In the genomic region with DNA sequence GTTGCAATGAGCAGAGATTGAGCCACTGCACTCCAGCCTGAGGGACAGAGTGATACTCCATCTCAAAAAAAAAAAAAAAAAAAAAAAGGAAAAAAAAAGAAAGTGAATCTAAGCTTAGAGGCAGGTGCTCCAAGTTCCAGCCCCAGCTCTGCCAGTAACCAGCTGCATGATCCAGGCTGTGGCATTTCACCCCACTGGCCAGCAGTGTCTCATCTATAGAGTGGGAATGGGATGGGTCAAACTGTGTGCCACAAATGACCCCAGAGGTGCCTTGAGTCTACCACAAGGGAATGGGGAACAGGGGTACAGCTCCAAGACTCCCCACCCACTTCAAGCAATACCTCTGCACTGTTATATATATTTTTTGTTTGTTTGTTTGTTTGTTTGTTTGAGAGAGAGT, we compare ENCODE assay signal across 21 cellular contexts. TPM values are rescaled to one million over a fixed set of nuclear protein-coding genes. Genes with fewer than 3 reads are reported as not detected.
DNase-seq lines count a peak whose midpoint lies in the region; ATAC-seq, FAIRE-seq and TF ChIP-seq lines count a peak whose summit lies in the region.
"Had no signal": no experiment of that assay in that cellular context is flagged by ENCODE, and none has a peak within 500 bp of the region (broad histone marks: within the 10 kb centered on the region; RNA-seq: fewer than 3 reads in every experiment).

No MANE protein-coding gene starts in this region.

- intact Hi-C loops in sciatic nerve (cut with DNase I) = no loop called here

- TF ChIP-seq CTCF in coronary artery (IDR thresholded peaks at IDR 0.05) (no peak), foreskin fibroblast (IDR thresholded peaks at IDR 0.05; ENCODE audit: low read depth, low read length) (no peak)

- DNase-seq in H7 (peak; percentile 7), coronary artery (ENCODE audit: low spot score) (peak; percentile 52), sciatic nerve (ENCODE audit: low spot score) (peak; percentile 26), urothelium cell line (ENCODE audit: low spot score) (no peak), T1000 (lab: John Stamatoyannopoulos, UW) (no peak), foreskin fibroblast (no peak)
- DNase-seq: C1 segment of cervical spinal cord; Calu3; CD4-positive, alpha-beta memory T cell; COR-L47; DMS53; DMS79 treated with DMSO at 0.1 percent for 48 hours; GF-D8; GM23248; H9 had no signal

- peak; percentile 52 for FAIRE-seq in urothelium cell line (lab: Jason Lieb, UNC)
- FAIRE-seq: GM12891, GM18507, H1 had no signal

- ATAC-seq in sciatic nerve (no peak), HG03521 (IDR thresholded peaks at IDR 0.05; ENCODE audit: unreplicated experiment) (no peak)
- ATAC-seq: HCT116 had no signal

- peaks cover 22% of the 10 kb centered on the region for H3K27me3 ChIP-seq in H7 (ENCODE audit: control insufficient read depth, insufficient read depth, low read length)

- H3K36me3 ChIP-seq in H7 (replicated peaks; ENCODE audit: control insufficient read depth, insufficient read depth, low read length) = no peaks in the 10 kb centered on the region

- no peak overlapping the region for H3K4me3 ChIP-seq in H7 (ENCODE audit: insufficient read depth, low read depth, low read length)
- no peak overlapping the region for H3K4me3 ChIP-seq in coronary artery
- no peak overlapping the region for H3K4me3 ChIP-seq in foreskin fibroblast (ENCODE audit: low read depth in 1 of 2, low read length in 2 of 2)
- H3K4me3 ChIP-seq: GM23248 had no signal

- no peak overlapping the region for H3K27ac ChIP-seq in coronary artery
- H3K27ac ChIP-seq: GM23248 had no signal

RNA-seq across cellular contexts. Expression of gene PLEKHD1, which starts 5.0 kb away (rescaled TPM):
- total RNA-seq in H7 (2014; rRNA removed; shearing (Covaris generic)) = 0.10 and 0.37 TPM in 2 replicates
- total RNA-seq in sciatic nerve = not detected
- total RNA-seq: A172, GM23248 had no signal

Comparison
In these comparisons a context has a peak if more than half of its experiments do, and no peak if none do; other contexts are left out.
1. DNase-seq: peak in H7 (single experiment), coronary artery (single experiment) and sciatic nerve (single experiment); none in urothelium cell line (single experiment), T1000 (single experiment) and foreskin fibroblast (0 of 2).